In the genomic region with DNA sequence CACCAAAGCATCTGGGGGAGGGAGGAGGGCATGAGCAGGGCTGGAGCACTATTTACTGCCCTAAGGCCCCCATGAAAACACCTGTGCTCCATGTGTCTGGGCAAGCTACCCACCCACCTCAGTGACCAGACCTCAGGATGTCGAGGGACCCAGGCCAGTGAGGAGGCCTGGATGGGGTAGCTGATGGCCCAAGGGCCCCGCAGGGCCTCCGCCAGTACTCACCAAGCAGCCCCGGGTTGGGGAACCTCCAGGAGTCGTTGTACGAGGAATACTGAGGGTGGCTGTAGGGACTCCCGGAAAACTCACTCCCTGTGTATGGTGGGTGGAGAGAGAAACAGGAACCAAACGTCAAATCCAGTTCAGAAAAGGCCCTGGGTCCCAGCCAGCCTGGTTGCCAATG, we compare ENCODE assay signal across 26 cellular contexts.
"Had no signal": no experiment of that assay in that cellular context is flagged by ENCODE, and none has a peak within 500 bp of the region (broad histone marks: within the 10 kb centered on the region; RNA-seq: fewer than 3 reads in every experiment).

No MANE protein-coding gene starts in this region.

- H3K9me3 ChIP-seq: body of pancreas, colonic mucosa, esophagus squamous epithelium, gastroesophageal sphincter had no signal

- ATAC-seq: activated CD4-positive, CD25-positive, alpha-beta regulatory T cell treated with anti-CD3 and anti-CD28 coated beads, Interleukin-2, amount 50 U/mL, for 24 hours; activated CD8-positive, alpha-beta T cell treated with anti-CD3 and anti-CD28 coated beads for 36 hours; activated T-cell treated with anti-CD3 and anti-CD28 coated beads, Interleukin-2, amount 50 U/mL, for 4 hours; activated T-helper 17 cell treated with anti-CD3 and anti-CD28 coated beads, Interleukin-2, amount 50 U/mL, for 72 hours; body of pancreas; gastroesophageal sphincter; T-helper 17 cell had no signal

- H3K4me1 ChIP-seq: body of pancreas, colonic mucosa, esophagus squamous epithelium, gastroesophageal sphincter had no signal

- H3K27ac Mint-ChIP-seq: activated CD8-positive, alpha-beta T cell treated with anti-CD3 and anti-CD28 coated beads for 36 hours; activated naive CD8-positive, alpha-beta T cell; activated T-helper 17 cell treated with anti-CD3 and anti-CD28 coated beads, Interleukin-2, amount 50 U/mL, for 72 hours; T-helper 17 cell; T-helper 2 cell treated with Interferon-gamma antibody and Interleukin-4, amounts not matched to agents 5 μg/mL and 100 μg/mL, for 36 hours had no signal

- DNase-seq: activated CD4-positive, alpha-beta T cell treated with anti-CD3 and anti-CD28 coated beads for 48 hours; activated CD4-positive, alpha-beta T cell treated with anti-CD3 and anti-CD28 coated beads, Interleukin-2, amount 50 U/mL, for 1 hour; activated CD4-positive, alpha-beta T cell treated with anti-CD3 and anti-CD28 coated beads, Interleukin-2, amount 50 U/mL, for 48 hours; activated CD8-positive, alpha-beta memory T cell treated with anti-CD3 and anti-CD28 coated beads for 24 hours; activated CD8-positive, alpha-beta T cell treated with anti-CD3 and anti-CD28 coated beads for 36 hours; activated effector memory CD4-positive, alpha-beta T cell treated with Interleukin-2 at 50 U/mL for 16 hours; activated gamma-delta T cell treated with Interleukin-2 at 50 U/mL for 16 hours; activated naive CD4-positive, alpha-beta T cell treated with anti-CD3 and anti-CD28 coated beads, Interleukin-2, amount 50 U/mL, for 16 hours; activated naive CD4-positive, alpha-beta T cell treated with Interleukin-2 at 50 U/mL for 16 hours; activated T-cell treated with anti-CD3 and anti-CD28 coated beads, Interleukin-2, amount 50 U/mL, for 4 hours; amniotic stem cell; body of pancreas; caudate nucleus; colonic mucosa; effector CD8-positive, alpha-beta T cell; esophagus squamous epithelium; foreskin melanocyte; T-helper 1 cell; T-helper 17 cell; T1000 had no signal

- H3K4me3 ChIP-seq: body of pancreas, colonic mucosa, esophagus squamous epithelium, gastroesophageal sphincter had no signal

- H3K4me1 Mint-ChIP-seq: activated T-helper 17 cell treated with anti-CD3 and anti-CD28 coated beads, Interleukin-2, amount 50 U/mL, for 72 hours had no signal

- H3K27me3 Mint-ChIP-seq: activated CD8-positive, alpha-beta T cell treated with anti-CD3 and anti-CD28 coated beads for 36 hours; activated naive CD8-positive, alpha-beta T cell had no signal

- H3K27me3 ChIP-seq: body of pancreas, colonic mucosa had no signal

- H3K4me3 Mint-ChIP-seq: activated CD8-positive, alpha-beta T cell treated with anti-CD3 and anti-CD28 coated beads for 36 hours; activated naive CD8-positive, alpha-beta T cell; activated T-cell treated with anti-CD3 and anti-CD28 coated beads, Interleukin-2, amount 50 U/mL, for 4 hours; activated T-helper 17 cell treated with anti-CD3 and anti-CD28 coated beads, Interleukin-2, amount 50 U/mL, for 72 hours; T-helper 17 cell; T-helper 2 cell treated with Interferon-gamma antibody and Interleukin-4, amounts not matched to agents 5 μg/mL and 100 μg/mL, for 36 hours had no signal

- H3K9me3 Mint-ChIP-seq: activated CD8-positive, alpha-beta T cell treated with anti-CD3 and anti-CD28 coated beads for 36 hours; activated T-cell treated with anti-CD3 and anti-CD28 coated beads, Interleukin-2, amount 50 U/mL, for 4 hours; activated T-helper 17 cell treated with anti-CD3 and anti-CD28 coated beads, Interleukin-2, amount 50 U/mL, for 72 hours; T-helper 2 cell treated with Interferon-gamma antibody and Interleukin-4, amounts not matched to agents 5 μg/mL and 100 μg/mL, for 36 hours had no signal

- H3K36me3 ChIP-seq: colonic mucosa, esophagus squamous epithelium, gastroesophageal sphincter had no signal

- H3K27ac ChIP-seq: body of pancreas, colonic mucosa, epithelial cell of prostate, esophagus squamous epithelium, gastroesophageal sphincter had no signal

- H3K36me3 Mint-ChIP-seq: activated naive CD8-positive, alpha-beta T cell had no signal
